ENCODE assay signal across 10 cellular contexts in genomic region chr6:169250660-169251059, GRCh38. TPM values are rescaled to one million over a fixed set of nuclear protein-coding genes. Genes with fewer than 3 reads are reported as not detected.
DNase-seq lines count a peak whose midpoint lies in the region; ATAC-seq, FAIRE-seq and TF ChIP-seq lines count a peak whose summit lies in the region.
"Had no signal": no experiment of that assay in that cellular context is flagged by ENCODE, and none has a peak within 500 bp of the region (broad histone marks: within the 10 kb centered on the region; RNA-seq: fewer than 3 reads in every experiment).

No MANE protein-coding gene starts in this region.

- H2BK20ac ChIP-seq in H9 (ENCODE audit: low read depth, low read length, poor library complexity, severe bottlenecking), result no peak overlapping the region

- H2BK15ac ChIP-seq in H9 (ENCODE audit: low read depth, low read length), result no peak overlapping the region

- no peak overlapping the region for H3K56ac ChIP-seq in H9 (ENCODE audit: insufficient read length, low read depth, low read length)

- H2BK12ac ChIP-seq in H9 (ENCODE audit: insufficient read length, low read depth, low read length), result no peak overlapping the region

- H3K27me3 Mint-ChIP-seq in H9 (ENCODE audit: low read depth), result peaks cover 28% of the 10 kb centered on the region
- peaks cover 54% of the 10 kb centered on the region in 2 donors for H3K27me3 Mint-ChIP-seq in CD8-positive, alpha-beta memory T cell

- H2AFZ ChIP-seq in H9 (ENCODE audit: low read length), result no peak overlapping the region

- peaks cover 0 to 39% (median 9%) of the 10 kb centered on the region in 9 donors for H3K36me3 ChIP-seq in heart right ventricle
- H3K36me3 ChIP-seq in CD8-positive, alpha-beta memory T cell (ENCODE audit: insufficient read depth, low read length), result no peaks in the 10 kb centered on the region
- H3K36me3 ChIP-seq in kidney (ENCODE audit: control insufficient read depth in 1 of 2, insufficient read depth in 2 of 2, low read length in 2 of 2), result no peaks in the 10 kb centered on the region

- peaks cover 0 to 9% of the 10 kb centered on the region in 2 experiments; a peak in 2 of 5 replicates for H3K9me3 Mint-ChIP-seq in H9
- H3K9me3 Mint-ChIP-seq in CD8-positive, alpha-beta memory T cell, result no peaks in the 10 kb centered on the region

- H3K36me3 Mint-ChIP-seq in H9 (ENCODE audit: insufficient read depth in 1 of 3, low read depth in 3 of 3), result peaks cover 22 to 36% (median 26%) of the 10 kb centered on the region in 3 experiments
- H3K36me3 Mint-ChIP-seq in CD8-positive, alpha-beta memory T cell, result no peaks in the 10 kb centered on the region

- intact Hi-C loops in heart right ventricle (cut with DNase I), result no loop called here
- intact Hi-C loops in kidney (cut with DNase I), result no loop called here

- H2BK120ac ChIP-seq in H9 (ENCODE audit: low read depth, low read length, poor library complexity, severe bottlenecking), result no peak overlapping the region

- POLR2A ChIA-PET in CD8-positive, alpha-beta memory T cell (lab: Charles Lee), result no interaction called here

- peaks cover 50 to 51% of the 10 kb centered on the region in 2 experiments for H3K4me1 Mint-ChIP-seq in H9
- peaks cover 18 to 26% (median 19%) of the 10 kb centered on the region in 3 donors for H3K4me1 Mint-ChIP-seq in CD8-positive, alpha-beta memory T cell

- no peak overlapping the region for H3K4me2 ChIP-seq in H9 (ENCODE audit: insufficient read depth, insufficient read length, low read length)

- H3T11ph ChIP-seq in H9 (ENCODE audit: low read length), result no peak overlapping the region

- H3K14ac ChIP-seq in H9 (ENCODE audit: insufficient read depth, low read length), result no peak overlapping the region

- H3K9me3 ChIP-seq in H9 (ENCODE audit: control insufficient read depth, low read depth, low read length) (no peaks in the 10 kb centered on the region), heart right ventricle (no peaks in the 10 kb centered on the region), kidney (ENCODE audit: control insufficient read depth in 1 of 2, low read length in 2 of 2) (no peaks in the 10 kb centered on the region)
- H3K9me3 ChIP-seq in CD8-positive, alpha-beta memory T cell (ENCODE audit: low read length), result no peaks in the 10 kb centered on the region

- no peaks in the 10 kb centered on the region for H3K79me1 ChIP-seq in H9 (ENCODE audit: insufficient read depth, low read depth, low read length, poor library complexity, severe bottlenecking)

- ATAC-seq in heart right ventricle, result peak in 2 of 8 donors; percentile 16 to 32
- ATAC-seq in HG02885 (IDR thresholded peaks at IDR 0.05; ENCODE audit: poor library complexity, unreplicated experiment), result no peak

- no CpG with 5 or more reads among the region's 5 CpGs for WGBS in H9 (ENCODE audit: extremely low coverage, insufficient read length, low lambda C conversion rate)
- 59% methylated on average over 5 of the region's 5 CpGs for WGBS in heart right ventricle, 2 donors

- no peaks in the 10 kb centered on the region; the same call in 1 of the 2 replicates for H3K79me2 ChIP-seq in H9 (ENCODE audit: insufficient read depth, low read length)

- H3K27me3 ChIP-seq in H9 (ENCODE audit: insufficient read depth, low read length) (no peaks in the 10 kb centered on the region; the same call in 1 of the 2 replicates), heart right ventricle (peaks cover 0 to 69% (median 54%) of the 10 kb centered on the region in 7 donors)
- peaks cover 21% of the 10 kb centered on the region for H3K27me3 ChIP-seq in CD8-positive, alpha-beta memory T cell (ENCODE audit: insufficient read depth, low read length, poor library complexity, severe bottlenecking)

- H3K4me1 ChIP-seq in H9 (ENCODE audit: insufficient read depth, low read length), result peaks cover 10% of the 10 kb centered on the region; the same call in 1 of the 2 replicates
- peaks cover 0 to 24% (median 14%) of the 10 kb centered on the region in 9 donors for H3K4me1 ChIP-seq in heart right ventricle
- H3K4me1 ChIP-seq in CD8-positive, alpha-beta memory T cell (ENCODE audit: insufficient read depth, low read length), result peaks cover 15% of the 10 kb centered on the region
- peaks cover 5 to 13% of the 10 kb centered on the region in 2 donors for H3K4me1 ChIP-seq in kidney (ENCODE audit: control insufficient read depth in 1 of 2, insufficient read depth in 1 of 2, low read depth in 1 of 2, low read length in 2 of 2)

- H2BK5ac ChIP-seq in H9 (ENCODE audit: insufficient read length, low read length), result no peak overlapping the region

- DNase-seq in H9, result peak; percentile 84
- DNase-seq in amniotic epithelial cell (ENCODE audit: low read depth), result peak; percentile 87
- no peak for DNase-seq in heart right ventricle
- DNase-seq in CD8-positive, alpha-beta memory T cell, result no peak
- no peak for DNase-seq in SHP77 (lab: John Stamatoyannopoulos, UW)
- DNase-seq in kidney, result no peak

- H3K4ac ChIP-seq in H9 (ENCODE audit: low read depth, low read length), result no peak overlapping the region

- peak overlapping the region in 1 of 3 experiments; percentile 13; a peak in 2 of 7 replicates for H3K27ac Mint-ChIP-seq in H9
- no peak overlapping the region for H3K27ac Mint-ChIP-seq in CD8-positive, alpha-beta memory T cell
- H3K27ac Mint-ChIP-seq: dendritic cell treated with granulocyte-macrophage colony-stimulating factor and Interleukin-4, amounts not matched to agents 40 ng/mL and 50 ng/mL, for 4 days; progenitor cell of endocrine pancreas had no signal

- H3K9ac ChIP-seq in H9 (ENCODE audit: extremely low read depth, insufficient read length, low read length) (no peak overlapping the region), kidney (ENCODE audit: low read length in 2 of 2) (no peak overlapping the region)

- no peak overlapping the region for H3K23ac ChIP-seq in H9 (ENCODE audit: insufficient read length, low read depth, low read length)

- CTCF ChIA-PET in CD8-positive, alpha-beta memory T cell (lab: Charles Lee), result no interaction called here

- H3K27ac ChIP-seq in H9 (ENCODE audit: insufficient read length, low read depth, low read length), result no peak overlapping the region
- H3K27ac ChIP-seq in heart right ventricle, result peak overlapping the region in 5 of 10 donors; percentile 26 to 72 (median 59)
- H3K27ac ChIP-seq in skin epidermis, result peak overlapping the region in 11 of 21 experiments; percentile 23 to 86 (median 72)
- H3K27ac ChIP-seq in CD8-positive, alpha-beta memory T cell (ENCODE audit: low read depth, low read length), result no peak overlapping the region
- H3K27ac ChIP-seq in kidney (ENCODE audit: low read depth in 2 of 2, low read length in 2 of 2), result no peak overlapping the region

- H3K23me2 ChIP-seq in H9 (ENCODE audit: insufficient read length, low read depth, low read length, poor library complexity, severe bottlenecking), result peaks cover 16% of the 10 kb centered on the region

- H4K20me1 ChIP-seq in H9 (ENCODE audit: control insufficient read depth, insufficient read depth, insufficient read length), result no peaks in the 10 kb centered on the region

- no peak overlapping the region for H3K18ac ChIP-seq in H9 (ENCODE audit: insufficient read length, low read depth, low read length)

- TF ChIP-seq CTCF in H9 (conservative IDR thresholded peaks at IDR 0.05), result no peak
- no peak for TF ChIP-seq CTCF in heart right ventricle (IDR thresholded peaks at IDR 0.05)
- TF ChIP-seq CTCF in kidney (IDR thresholded peaks at IDR 0.05; ENCODE audit: borderline replicate concordance, extremely low read depth, insufficient read depth), result no peak

- no peak overlapping the region for H2AK5ac ChIP-seq in H9 (ENCODE audit: insufficient read length, low read length)

- H4K5ac ChIP-seq in H9 (ENCODE audit: insufficient read length, low read depth, low read length), result no peak overlapping the region

- peak overlapping the region in 9 of 10 donors; percentile 32 to 58 (median 51) for H3K4me3 ChIP-seq in heart right ventricle
- H3K4me3 ChIP-seq in skin epidermis, result peak overlapping the region in 6 of 7 experiments; percentile 10 to 50 (median 35)
- no peak overlapping the region for H3K4me3 ChIP-seq in CD8-positive, alpha-beta memory T cell (ENCODE audit: low read length)
- H3K4me3 ChIP-seq in kidney (ENCODE audit: low read length in 2 of 2), result no peak overlapping the region

- FAIRE-seq in kidney (lab: Jason Lieb, UNC), result no peak

- H4K91ac ChIP-seq in H9 (ENCODE audit: insufficient read length, low read depth, low read length), result no peak overlapping the region

- peak overlapping the region in 1 of 2 experiments; percentile 63; a peak in 3 of 5 replicates for H3K4me3 Mint-ChIP-seq in H9
- no peak overlapping the region for H3K4me3 Mint-ChIP-seq in CD8-positive, alpha-beta memory T cell
- H3K4me3 Mint-ChIP-seq: dendritic cell treated with granulocyte-macrophage colony-stimulating factor and Interleukin-4, amounts not matched to agents 40 ng/mL and 50 ng/mL, for 4 days had no signal

- H4K8ac ChIP-seq in H9 (replicated peaks; ENCODE audit: insufficient read length, low read depth, low read length), result no peak overlapping the region

RNA-seq across cellular contexts. Expression of gene THBS2, which starts 3.0 kb away (rescaled TPM):
- total RNA-seq in H9 (2021) (14.7 and 15.5 TPM in 2 replicates), heart right ventricle (10 to 100 TPM in 5 of 10 donors, 1 to 10 TPM in 5; 6.0 to 45.9 (median 10.7) TPM), kidney (33.4 TPM)
- polyA plus RNA-seq in heart right ventricle (10 to 100 TPM in 1 of 2 donors, 1 to 10 TPM in 1; 5.2 to 13.6 TPM), kidney (ENCODE audit: insufficient read depth, low read depth, low replicate concordance) (2.7 TPM)
- not detected for total RNA-seq in CD8-positive, alpha-beta memory T cell
- polyA plus RNA-seq in CD8-positive, alpha-beta memory T cell, result 0.03 TPM
- total RNA-seq: progenitor cell of endocrine pancreas had no signal

Comparison
In these comparisons a context has a peak if more than half of its experiments do, and no peak if none do; other contexts are left out.
1. DNase-seq: peak in H9 (single experiment) and amniotic epithelial cell (single experiment); none in heart right ventricle (0 of 2), CD8-positive, alpha-beta memory T cell (0 of 5), SHP77 (0 of 2) and kidney (single experiment).
2. H3K27ac ChIP-seq: peak in skin epidermis (11 of 21); none in H9 (single experiment), CD8-positive, alpha-beta memory T cell (single experiment) and kidney (0 of 2).
3. H3K4me3 ChIP-seq: peak in heart right ventricle (9 of 10) and skin epidermis (6 of 7); none in CD8-positive, alpha-beta memory T cell (single experiment) and kidney (0 of 2).
4. RNA of gene THBS2, which starts 3.0 kb away (total RNA-seq): 33.4 TPM in kidney (single experiment), 14.7 to 15.5 TPM in H9 and 6.0 to 45.9 TPM in heart right ventricle; not detected in CD8-positive, alpha-beta memory T cell; every median in the first group is over 4 times any median in the second.